10 cellular contexts compared by ENCODE assay signal in the genomic region with DNA sequence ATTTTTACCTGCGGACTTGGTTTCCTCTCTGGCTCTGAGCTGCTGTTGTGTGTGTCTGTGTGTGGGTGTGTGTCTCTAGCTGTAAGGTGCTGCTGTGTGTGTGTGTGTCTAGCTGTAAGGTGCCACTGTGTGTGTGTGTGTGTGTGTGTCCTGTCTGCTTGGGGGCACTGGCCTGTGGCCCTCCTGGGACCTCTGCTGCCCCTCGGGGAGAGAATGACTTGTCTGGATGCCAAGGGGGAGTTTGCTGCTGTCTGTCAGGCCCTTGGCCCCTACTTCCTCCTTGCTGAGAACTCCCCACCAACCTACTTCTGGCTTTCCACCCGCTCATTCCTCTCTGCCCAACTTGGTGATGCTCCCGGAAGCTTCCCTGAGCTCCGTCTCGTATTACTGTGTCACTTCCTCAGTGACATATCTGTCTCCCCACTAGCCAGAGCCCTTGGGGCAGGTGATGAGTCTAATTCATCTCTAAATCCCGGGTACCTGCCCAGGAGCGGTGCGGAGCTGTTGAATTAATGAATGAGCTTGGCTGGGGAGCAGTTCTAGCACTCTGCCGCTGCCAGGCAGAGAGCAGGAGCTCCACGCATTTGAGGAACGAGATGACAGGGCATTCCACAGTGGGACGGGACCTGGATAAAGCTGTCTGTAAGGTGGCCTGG. TPM values are rescaled to one million over a fixed set of nuclear protein-coding genes. Genes with fewer than 3 reads are reported as not detected.
DNase-seq lines count a peak whose midpoint lies in the region; ATAC-seq and TF ChIP-seq lines count a peak whose summit lies in the region.
"Had no signal": no experiment of that assay in that cellular context is flagged by ENCODE, and none has a peak within 500 bp of the region (broad histone marks: within the 10 kb centered on the region; RNA-seq: fewer than 3 reads in every experiment).

No MANE protein-coding gene starts in this region.

- peaks cover 9% of the 10 kb centered on the region for H3K9me1 ChIP-seq in IMR-90 (ENCODE audit: insufficient read depth, low read length)

- peak overlapping the region; percentile 21 for H2AK5ac ChIP-seq in IMR-90 (ENCODE audit: low read depth, low read length)

- H4K5ac ChIP-seq in IMR-90 (ENCODE audit: low read depth, low read length) = no peak overlapping the region

- H3K4me1 Mint-ChIP-seq in nephron progenitor cell = peaks cover 50% of the 10 kb centered on the region

- H2BK15ac ChIP-seq in IMR-90 (ENCODE audit: low read depth, low read length) = no peak overlapping the region

- H3K27ac ChIP-seq in BLaER1 (peak overlapping the region; percentile 62), IMR-90 (ENCODE audit: insufficient read depth, low read length) (peak overlapping the region; percentile 4; the same call in 1 of the 2 replicates), body of pancreas (peak overlapping the region in 2 of 4 donors; percentile 52 to 64)

- no peak overlapping the region for H4K91ac ChIP-seq in IMR-90 (ENCODE audit: insufficient read depth, low read depth, low read length)

- TF ChIP-seq RAD21 in IMR-90 (IDR thresholded peaks at IDR 0.05; ENCODE audit: low read length) = no peak

- no TSS peak for BruUV-seq in IMR-90 (replicated peaks; lab: Mats Ljungman, UMichigan)

- H2AFZ ChIP-seq in IMR-90 (replicated peaks; ENCODE audit: low read length, poor library complexity) = no peak overlapping the region

- 80% methylated on average over 3 of the region's 13 CpGs; no CpG with 5 or more reads in 1 of the 2 experiments for WGBS in IMR-90 (ENCODE audit: extremely low coverage in 2 of 2, insufficient read length in 1 of 2), 2 experiments
- WGBS in body of pancreas, 2 donors = 73 to 78% methylated on average over 13 of the region's 13 CpGs

- H2BK5ac ChIP-seq in IMR-90 (ENCODE audit: low read depth, low read length, poor library complexity, severe bottlenecking) = peak overlapping the region; percentile 72

- no peak overlapping the region for H3K56ac ChIP-seq in IMR-90 (ENCODE audit: extremely low read depth, insufficient read depth, low read length)

- no peaks in the 10 kb centered on the region for H3K27me3 Mint-ChIP-seq in nephron progenitor cell (ENCODE audit: low read depth, poor library complexity)

- 0 out of 2 replicates have a peak overlapping the region, but pooled peaks have one; percentile 0 for H3K14ac ChIP-seq in IMR-90 (replicated peaks; ENCODE audit: low read depth, low read length)

- no peak overlapping the region for H2BK120ac ChIP-seq in IMR-90 (ENCODE audit: low read depth, low read length)

- H3K79me1 ChIP-seq in IMR-90 (ENCODE audit: low read depth in 1 of 2, low read length in 2 of 2) = peaks cover 14 to 67% of the 10 kb centered on the region in 2 experiments; a peak in 2 of 4 replicates

- dilution Hi-C loops in IMR-90 (cut with HindIII; ENCODE audit: low sequenced_read_pairs, unreplicated experiment) = no loop called here

- peak overlapping the region; percentile 40; the same call in 1 of the 2 replicates for H3K9ac ChIP-seq in BLaER1
- no peak overlapping the region for H3K9ac ChIP-seq in IMR-90 (ENCODE audit: low read depth, low read length)

- H2BK20ac ChIP-seq in IMR-90 (ENCODE audit: low read depth, low read length) = no peak overlapping the region

- H3K36me3 Mint-ChIP-seq in nephron progenitor cell (ENCODE audit: low read depth) = peaks cover 20% of the 10 kb centered on the region

- in situ Hi-C loops in IMR-90 (cut with MboI; ENCODE audit: low sequenced_read_pairs) = no loop called here

- H3K36me3 ChIP-seq in BLaER1 (peaks cover 35% of the 10 kb centered on the region), IMR-90 (ENCODE audit: control insufficient read depth, insufficient read depth, low read length) (peaks cover 40% of the 10 kb centered on the region), body of pancreas (replicated peaks in 1 of 2; ENCODE audit: insufficient read depth in 1 of 2, low read depth in 2 of 2) (peaks cover 11 to 24% of the 10 kb centered on the region in 2 donors)

- H4K20me1 ChIP-seq in BLaER1 (0 out of 2 replicates have a peak, but pooled peaks cover 7% of the 10 kb centered on the region), IMR-90 (ENCODE audit: insufficient read depth, low read length) (peaks cover 35% of the 10 kb centered on the region)

- DNase-seq in IMR-90 = no peak
- no peak for DNase-seq in body of pancreas
- no peak for DNase-seq in nephron progenitor cell
- DNase-seq in NOMO-1 treated with dmso at 0.1 percent for 144 hours (lab: John Stamatoyannopoulos, UW; ENCODE audit: unreplicated experiment) = no peak
- DNase-seq in dedifferentiated amniotic fluid mesenchymal stem cell (ENCODE audit: extremely low spot score) = no peak
- DNase-seq: activated T-cell treated with anti-CD3 and anti-CD28 coated beads, Interleukin-2, amount 50 U/mL, for 72 hours had no signal

- H3K18ac ChIP-seq in IMR-90 (ENCODE audit: low read depth, low read length) = no peak overlapping the region

- H3K23ac ChIP-seq in IMR-90 (ENCODE audit: low read depth, low read length) = 0 out of 2 replicates have a peak overlapping the region, but pooled peaks have one; percentile 53

- H3K27me3 ChIP-seq in BLaER1 (no peaks in the 10 kb centered on the region), IMR-90 (ENCODE audit: control insufficient read depth, insufficient read depth, low read length) (no peaks in the 10 kb centered on the region), body of pancreas (no peaks in the 10 kb centered on the region)

- H3K9me3 ChIP-seq in BLaER1 (no peaks in the 10 kb centered on the region), IMR-90 (ENCODE audit: control insufficient read depth, insufficient read depth, low read length) (no peaks in the 10 kb centered on the region), body of pancreas (no peaks in the 10 kb centered on the region)

- H3K4me3 Mint-ChIP-seq in nephron progenitor cell = no peak overlapping the region
- H3K4me3 Mint-ChIP-seq: activated T-cell treated with anti-CD3 and anti-CD28 coated beads, Interleukin-2, amount 50 U/mL, for 72 hours had no signal

- POLR2A ChIA-PET in IMR-90 (lab: Charles Lee; ENCODE audit: unreplicated experiment) = no interaction called here

- H3K4me3 ChIP-seq in BLaER1 = no peak overlapping the region
- H3K4me3 ChIP-seq in IMR-90 (ENCODE audit: insufficient read depth, low read depth, low read length) = no peak overlapping the region
- no peak overlapping the region for H3K4me3 ChIP-seq in body of pancreas

- H2AK9ac ChIP-seq in IMR-90 (replicated peaks; ENCODE audit: low read depth, low read length, poor library complexity) = peak overlapping the region; percentile 20

- peak overlapping the region; percentile 2; the same call in 1 of the 2 replicates for H3K4ac ChIP-seq in IMR-90 (ENCODE audit: low read depth, low read length)

- ATAC-seq in IMR-90 (ENCODE audit: low read depth) (no peak), body of pancreas (peak; percentile 2), HG03521 (IDR thresholded peaks at IDR 0.05; ENCODE audit: unreplicated experiment) (no peak), HG03342 (IDR thresholded peaks at IDR 0.05; ENCODE audit: unreplicated experiment) (no peak)

- no peak for TF ChIP-seq POLR2A in IMR-90 (IDR thresholded peaks at IDR 0.05; ENCODE audit: low read depth, low read length)
- TF ChIP-seq POLR2A in body of pancreas (IDR thresholded peaks at IDR 0.05) = no peak

- TF ChIP-seq CTCF in IMR-90 (conservative IDR thresholded peaks at IDR 0.05; ENCODE audit: low read depth, low read length) (no peak), body of pancreas (IDR thresholded peaks at IDR 0.05) (no peak), nephron progenitor cell (IDR thresholded peaks at IDR 0.05) (no peak)

- H3K9me3 Mint-ChIP-seq in nephron progenitor cell = no peaks in the 10 kb centered on the region
- H3K9me3 Mint-ChIP-seq: activated T-cell treated with anti-CD3 and anti-CD28 coated beads, Interleukin-2, amount 50 U/mL, for 72 hours had no signal

- peak overlapping the region in 1 of 2 experiments; percentile 22; a peak in 1 of 4 replicates for H4K8ac ChIP-seq in IMR-90 (ENCODE audit: low read depth in 2 of 2, low read length in 2 of 2)

- peaks cover 74% of the 10 kb centered on the region for H3K4me1 ChIP-seq in BLaER1
- H3K4me1 ChIP-seq in IMR-90 (ENCODE audit: control insufficient read depth, insufficient read depth, low read length) = peaks cover 19% of the 10 kb centered on the region
- peaks cover 14% of the 10 kb centered on the region for H3K4me1 ChIP-seq in body of pancreas

- CTCF ChIA-PET in IMR-90 (lab: Yijun Ruan, JAX) = interaction anchor here (1.4 kb wide), 1 partner anchor 61 kb away, joined by 5 read pairs; no protein-coding TSS in a partner anchor

- intact Hi-C loops in IMR-90 (cut with micrococcal nuclease) = no loop called here
- intact Hi-C loops in body of pancreas (cut with DNase I) = no loop called here

- peak overlapping the region; percentile 68 for H3K27ac Mint-ChIP-seq in nephron progenitor cell
- H3K27ac Mint-ChIP-seq: activated T-cell treated with anti-CD3 and anti-CD28 coated beads, Interleukin-2, amount 50 U/mL, for 72 hours had no signal

- peak overlapping the region; percentile 59 for H3K4me2 ChIP-seq in BLaER1
- H3K4me2 ChIP-seq in IMR-90 (ENCODE audit: low read depth, low read length) = no peak overlapping the region

TF ChIP-seq in IMR-90, 13 proteins besides CTCF, POLR2A, EP300 and RAD21 (continues in another document):
- TF ChIP-seq RCOR1 (IDR thresholded peaks at IDR 0.05; ENCODE audit: insufficient replicate concordance, low read length) (no peak), CEBPB (IDR thresholded peaks at IDR 0.05; ENCODE audit: low read depth, low read length) (no peak), MAZ (IDR thresholded peaks at IDR 0.05; ENCODE audit: borderline replicate concordance, low read depth, low read length) (no peak), CHD1 (IDR thresholded peaks at IDR 0.05; ENCODE audit: low read depth, low read length) (no peak)
- TF ChIP-seq, protein P1, sequence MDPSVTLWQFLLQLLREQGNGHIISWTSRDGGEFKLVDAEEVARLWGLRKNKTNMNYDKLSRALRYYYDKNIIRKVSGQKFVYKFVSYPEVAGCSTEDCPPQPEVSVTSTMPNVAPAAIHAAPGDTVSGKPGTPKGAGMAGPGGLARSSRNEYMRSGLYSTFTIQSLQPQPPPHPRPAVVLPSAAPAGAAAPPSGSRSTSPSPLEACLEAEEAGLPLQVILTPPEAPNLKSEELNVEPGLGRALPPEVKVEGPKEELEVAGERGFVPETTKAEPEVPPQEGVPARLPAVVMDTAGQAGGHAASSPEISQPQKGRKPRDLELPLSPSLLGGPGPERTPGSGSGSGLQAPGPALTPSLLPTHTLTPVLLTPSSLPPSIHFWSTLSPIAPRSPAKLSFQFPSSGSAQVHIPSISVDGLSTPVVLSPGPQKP (IDR thresholded peaks at IDR 0.05; ENCODE audit: borderline replicate concordance, low read depth, low read length) = no peak

RNA-seq across cellular contexts. Expression of a gene that starts 45.3 kb away (rescaled TPM):
- total RNA-seq in IMR-90 (2012; rRNA removed) (under 0.01 TPM in 1 of 2 replicates, not detected in the other), body of pancreas (not detected)
- not detected in 2 replicates for polyA plus RNA-seq in IMR-90 (2012; rRNA removed)
- polyA plus RNA-seq in IMR-90 (2012; cell fraction: cytosol; rRNA removed) = not detected in 2 replicates
- polyA plus RNA-seq in IMR-90 (2012; cell fraction: nucleus; rRNA removed; ENCODE audit: low replicate concordance) = not detected in 2 replicates
- total RNA-seq: Daoy had no signal

RNA-seq across cellular contexts. Expression of a gene that starts 52.0 kb away (rescaled TPM):
- total RNA-seq in IMR-90 (2012; rRNA removed) = 79.8 and 113 TPM in 2 replicates
- 262 and 304 TPM in 2 replicates for polyA plus RNA-seq in IMR-90 (2012; rRNA removed)
- 126 and 206 TPM in 2 replicates for polyA plus RNA-seq in IMR-90 (2012; cell fraction: cytosol; rRNA removed)
- polyA plus RNA-seq in IMR-90 (2012; cell fraction: nucleus; rRNA removed; ENCODE audit: low replicate concordance) = 161 and 251 TPM in 2 replicates
- total RNA-seq in body of pancreas = 10 to 100 TPM; 70.3 to 76.1 TPM
